ENCODE assay signal across 8 cellular contexts in the genomic region with DNA sequence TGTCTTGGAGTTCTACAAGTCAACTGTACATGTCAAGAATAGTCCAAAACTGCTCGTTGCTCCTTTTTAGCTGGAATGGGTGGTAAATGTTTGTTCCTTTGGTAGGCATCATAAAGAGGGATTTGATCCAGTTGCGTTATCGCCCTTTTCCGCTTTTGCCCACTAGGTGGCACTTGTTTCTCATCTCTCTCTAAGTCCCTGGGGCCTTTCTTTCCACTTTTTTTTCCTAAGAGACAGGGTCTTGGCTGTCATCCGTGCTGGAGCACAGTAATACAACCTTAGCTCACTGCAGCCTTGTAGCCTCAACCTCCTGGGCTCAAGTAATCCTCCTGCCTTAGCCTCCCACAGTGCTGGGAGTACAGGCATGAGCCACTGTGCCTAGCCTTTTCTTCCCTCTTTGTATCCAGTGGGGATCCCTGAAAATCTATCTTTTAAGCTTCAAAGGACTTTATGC. TPM values are rescaled to one million over a fixed set of nuclear protein-coding genes. Genes with fewer than 3 reads are reported as not detected.
A peak's percentile ranks its signal among the peaks of the same experiment; 100 is the strongest.
DNase-seq lines count a peak whose midpoint lies in the region; ATAC-seq, FAIRE-seq and TF ChIP-seq lines count a peak whose summit lies in the region.

No MANE protein-coding gene starts in this region.

- H4K20me1 ChIP-seq in SK-N-SH (ENCODE audit: insufficient read depth), result 0 out of 2 replicates have a peak, but pooled peaks cover 6% of the 10 kb centered on the region

- peak; percentile 88 for TF ChIP-seq CTCF in SK-N-SH (IDR thresholded peaks at IDR 0.05)
- peak; percentile 84 for TF ChIP-seq CTCF in cardiac muscle cell (IDR thresholded peaks at IDR 0.05; ENCODE audit: low read depth, low read length)

- peak; percentile 95 for FAIRE-seq in G401.6 (lab: Jason Lieb, UNC)

- H3K27me3 ChIP-seq in SK-N-SH (ENCODE audit: insufficient read depth) (no peaks in the 10 kb centered on the region), cardiac muscle cell (no peaks in the 10 kb centered on the region)

- H3K4me1 Mint-ChIP-seq in activated naive CD8-positive, alpha-beta T cell treated with anti-CD3 and anti-CD28 coated beads, Interleukin-2, amount 10 ng/mL, durations not matched to agents 7 days and 5 days, result peaks cover 9% of the 10 kb centered on the region

- DNase-seq in NCI-H1092 treated with DMSO at 0.1 percent for 48 hours (lab: John Stamatoyannopoulos, UW) (peak; percentile 76), SK-N-SH (peak; percentile 77), cardiac muscle cell (ENCODE audit: low read depth in 1 of 2, low spot score in 1 of 2) (peak; percentile 86 to 90), putamen (ENCODE audit: low spot score) (peak; percentile 70)
- peak; percentile 57 for DNase-seq in activated naive CD8-positive, alpha-beta T cell treated with anti-CD3 and anti-CD28 coated beads, Interleukin-2, amount 10 ng/mL, durations not matched to agents 7 days and 5 days

- H3K27ac Mint-ChIP-seq in activated naive CD8-positive, alpha-beta T cell treated with anti-CD3 and anti-CD28 coated beads, Interleukin-2, amount 10 ng/mL, durations not matched to agents 7 days and 5 days, result no peak overlapping the region

- no peak overlapping the region for H3K4me3 Mint-ChIP-seq in activated naive CD8-positive, alpha-beta T cell treated with anti-CD3 and anti-CD28 coated beads, Interleukin-2, amount 10 ng/mL, durations not matched to agents 7 days and 5 days

- peaks cover 22% of the 10 kb centered on the region for H3K79me2 ChIP-seq in SK-N-SH (ENCODE audit: insufficient read depth)

- H3K27ac ChIP-seq in SK-N-SH (ENCODE audit: low read depth in 2 of 2, low read length in 1 of 2) (no peak overlapping the region), cardiac muscle cell (no peak overlapping the region)

- no peak overlapping the region for H3K4me2 ChIP-seq in SK-N-SH

- peak; percentile 77 for TF ChIP-seq RAD21 in SK-N-SH (IDR thresholded peaks at IDR 0.05; ENCODE audit: low read length)

- no peak overlapping the region for H3K9ac ChIP-seq in SK-N-SH

- H3K27me3 Mint-ChIP-seq in activated naive CD8-positive, alpha-beta T cell treated with anti-CD3 and anti-CD28 coated beads, Interleukin-2, amount 10 ng/mL, durations not matched to agents 7 days and 5 days, result no peaks in the 10 kb centered on the region

- CTCF ChIA-PET in SK-N-SH (lab: Yijun Ruan, JAX), result interaction anchor here (0.6 to 3.7 kb wide), 51 partner anchors 9 to 583 kb away, joined by 3 to 39 read pairs (median 4); a partner anchor contains a TSS

- H3K36me3 ChIP-seq in SK-N-SH (replicated peaks in 1 of 2; ENCODE audit: control insufficient read depth in 1 of 2, insufficient read depth in 2 of 2, low read length in 1 of 2) (peaks cover 39 to 71% of the 10 kb centered on the region in 2 experiments), cardiac muscle cell (peaks cover 23% of the 10 kb centered on the region)

- H3K36me3 Mint-ChIP-seq in activated naive CD8-positive, alpha-beta T cell treated with anti-CD3 and anti-CD28 coated beads, Interleukin-2, amount 10 ng/mL, durations not matched to agents 7 days and 5 days, result peaks cover 31% of the 10 kb centered on the region

- H3F3A ChIP-seq in SK-N-SH (replicated peaks; ENCODE audit: insufficient read depth), result peaks cover 21% of the 10 kb centered on the region

- H3K4me1 ChIP-seq in SK-N-SH (ENCODE audit: control insufficient read depth in 1 of 2, insufficient read depth in 2 of 2, low read depth in 1 of 2, low read length in 1 of 2) (peaks cover 0 to 10% of the 10 kb centered on the region in 2 experiments; a peak in 2 of 4 replicates), cardiac muscle cell (ENCODE audit: low read depth) (peaks cover 22% of the 10 kb centered on the region)

- H2AFZ ChIP-seq in SK-N-SH (ENCODE audit: low read depth), result no peak overlapping the region

- TF ChIP-seq EP300 in SK-N-SH (IDR thresholded peaks at IDR 0.05; ENCODE audit: borderline replicate concordance in 1 of 2, low read depth in 1 of 2, low read length in 1 of 2), result no peak

- H3K9me3 ChIP-seq in SK-N-SH, result no peaks in the 10 kb centered on the region
- H3K9me3 ChIP-seq in cardiac muscle cell (ENCODE audit: low read depth), result no peaks in the 10 kb centered on the region

- no peak overlapping the region for H3K4me3 ChIP-seq in SK-N-SH (ENCODE audit: low read depth in 2 of 2, low read length in 1 of 2)
- H3K4me3 ChIP-seq in cardiac muscle cell, result no peak overlapping the region

- H3K9me3 Mint-ChIP-seq in activated naive CD8-positive, alpha-beta T cell treated with anti-CD3 and anti-CD28 coated beads, Interleukin-2, amount 10 ng/mL, durations not matched to agents 7 days and 5 days, result no peaks in the 10 kb centered on the region

- POLR2A ChIA-PET in SK-N-SH (lab: Yijun Ruan, JAX), result interaction anchor here (0.6 to 1.5 kb wide), 2 partner anchors 21 to 360 kb away, joined by 3 to 5 read pairs; a partner anchor contains a TSS
- POLR2A ChIA-PET in activated naive CD8-positive, alpha-beta T cell treated with anti-CD3 and anti-CD28 coated beads, Interleukin-2, amount 10 ng/mL, durations not matched to agents 7 days and 5 days (lab: Charles Lee), result interaction anchor here (1.2 kb wide), 1 partner anchor 12 kb away, joined by 5 read pairs; no protein-coding TSS in a partner anchor

- no peaks in the 10 kb centered on the region for H3K9me2 ChIP-seq in SK-N-SH

- whole genome bisulfite sequencing in SK-N-SH (ENCODE audit: low lambda C conversion rate), result under 1% methylated on average over 5 of the region's 5 CpGs

- no peak for ATAC-seq in activated naive CD8-positive, alpha-beta T cell treated with anti-CD3 and anti-CD28 coated beads, Interleukin-2, amount 10 ng/mL, durations not matched to agents 7 days and 5 days (ENCODE audit: low read depth)
- ATAC-seq in GM19397 (IDR thresholded peaks at IDR 0.05; ENCODE audit: unreplicated experiment) (no peak), HG03460 (IDR thresholded peaks at IDR 0.05; ENCODE audit: unreplicated experiment) (no peak)

TF ChIP-seq in SK-N-SH, 30 proteins besides CTCF, POLR2A, EP300 and RAD21:
- TF ChIP-seq TCF12 (IDR thresholded peaks at IDR 0.05), result no peak
- peak; percentile 48 for TF ChIP-seq SMC3 (IDR thresholded peaks at IDR 0.05; ENCODE audit: low read depth, low read length)

RNA-seq across cellular contexts. Expression of a gene that starts 20.7 kb away (rescaled TPM):
- polyA plus RNA-seq in SK-N-SH (2012; rRNA removed), result 83.7 and 124 TPM in 2 replicates
- polyA plus RNA-seq in SK-N-SH (2012; cell fraction: cytosol; rRNA removed), result 27.8 and 39.2 TPM in 2 replicates
- polyA plus RNA-seq in SK-N-SH (2012; cell fraction: nucleus; rRNA removed), result 377 and 528 TPM in 2 replicates
- total RNA-seq in activated naive CD8-positive, alpha-beta T cell treated with anti-CD3 and anti-CD28 coated beads, Interleukin-2, amount 10 ng/mL, durations not matched to agents 7 days and 5 days, result 100 to 1,000 TPM; 107 to 115 TPM
- total RNA-seq in cardiac muscle cell, result 48.8 and 63.6 TPM in 2 replicates
- polyA plus RNA-seq in cardiac muscle cell, result 16.4 and 22.8 TPM in 2 replicates

RNA-seq across cellular contexts. Expression of a gene that starts 27.3 kb away (rescaled TPM):
- polyA plus RNA-seq in SK-N-SH (2012; rRNA removed), result 30.9 and 42.2 TPM in 2 replicates
- 28.5 and 34.8 TPM in 2 replicates for polyA plus RNA-seq in SK-N-SH (2012; cell fraction: cytosol; rRNA removed)
- polyA plus RNA-seq in SK-N-SH (2012; cell fraction: nucleus; rRNA removed), result 30.3 and 35.5 TPM in 2 replicates
- total RNA-seq in activated naive CD8-positive, alpha-beta T cell treated with anti-CD3 and anti-CD28 coated beads, Interleukin-2, amount 10 ng/mL, durations not matched to agents 7 days and 5 days, result 10 to 100 TPM; 39.7 to 40.2 TPM
- total RNA-seq in cardiac muscle cell, result 34.0 and 68.4 TPM in 2 replicates
- polyA plus RNA-seq in cardiac muscle cell, result 53.7 and 60.6 TPM in 2 replicates

RNA-seq across cellular contexts. Expression of a gene that starts 32.4 kb away (rescaled TPM):
- polyA plus RNA-seq in SK-N-SH (2012; rRNA removed), result 11.5 and 18.8 TPM in 2 replicates
- polyA plus RNA-seq in SK-N-SH (2012; cell fraction: cytosol; rRNA removed), result 12.8 and 12.9 TPM in 2 replicates
- polyA plus RNA-seq in SK-N-SH (2012; cell fraction: nucleus; rRNA removed), result 14.0 and 18.3 TPM in 2 replicates
- 10 to 100 TPM; 57.3 to 62.0 TPM for total RNA-seq in activated naive CD8-positive, alpha-beta T cell treated with anti-CD3 and anti-CD28 coated beads, Interleukin-2, amount 10 ng/mL, durations not matched to agents 7 days and 5 days
- 7.1 and 10.3 TPM in 2 replicates for total RNA-seq in cardiac muscle cell
- 5.5 and 5.6 TPM in 2 replicates for polyA plus RNA-seq in cardiac muscle cell

RNA-seq across cellular contexts. Expression of a gene that starts 32.5 kb away (rescaled TPM):
- polyA plus RNA-seq in SK-N-SH (2012; rRNA removed) (29.5 and 39.2 TPM in 2 replicates), cardiac muscle cell (29.4 and 51.8 TPM in 2 replicates)
- polyA plus RNA-seq in SK-N-SH (2012; cell fraction: cytosol; rRNA removed), result 24.0 and 26.7 TPM in 2 replicates
- 66.5 and 92.9 TPM in 2 replicates for polyA plus RNA-seq in SK-N-SH (2012; cell fraction: nucleus; rRNA removed)
- 10 to 100 TPM; 46.1 to 47.0 TPM for total RNA-seq in activated naive CD8-positive, alpha-beta T cell treated with anti-CD3 and anti-CD28 coated beads, Interleukin-2, amount 10 ng/mL, durations not matched to agents 7 days and 5 days
- total RNA-seq in cardiac muscle cell, result 29.5 and 31.3 TPM in 2 replicates

RNA-seq across cellular contexts. Expression of a gene that starts 36.5 kb away (rescaled TPM):
- polyA plus RNA-seq in SK-N-SH (2012; rRNA removed) (0.05 and 0.06 TPM in 2 replicates), cardiac muscle cell (5.8 and 8.1 TPM in 2 replicates)
- 0.05 and 0.06 TPM in 2 replicates for polyA plus RNA-seq in SK-N-SH (2012; cell fraction: cytosol; rRNA removed)
- 0.07 and 0.11 TPM in 2 replicates for polyA plus RNA-seq in SK-N-SH (2012; cell fraction: nucleus; rRNA removed)
- not detected for total RNA-seq in activated naive CD8-positive, alpha-beta T cell treated with anti-CD3 and anti-CD28 coated beads, Interleukin-2, amount 10 ng/mL, durations not matched to agents 7 days and 5 days
- total RNA-seq in cardiac muscle cell, result 2.1 and 2.9 TPM in 2 replicates
